Comparison of ENCODE assay signal across 15 cellular contexts in the genomic region with DNA sequence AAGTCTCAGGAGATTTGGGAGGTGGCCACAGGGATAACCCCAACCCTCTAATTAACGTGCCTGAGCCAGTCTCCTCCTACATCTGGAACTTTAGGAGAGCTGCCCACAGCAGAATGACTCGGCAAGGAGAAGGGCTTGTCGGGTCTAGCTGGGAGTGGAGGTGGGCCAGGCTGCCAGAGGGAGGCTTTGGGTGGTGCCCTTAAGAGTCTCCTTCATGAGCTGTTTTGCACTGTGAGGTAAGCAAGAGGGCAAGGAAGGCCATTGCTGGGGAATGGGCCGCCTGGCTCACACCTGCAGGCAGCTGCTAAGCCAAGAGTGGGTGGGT. TPM values are rescaled to one million over a fixed set of nuclear protein-coding genes. Genes with fewer than 3 reads are reported as not detected.
DNase-seq lines count a peak whose midpoint lies in the region; ATAC-seq and TF ChIP-seq lines count a peak whose summit lies in the region.
"Had no signal": no experiment of that assay in that cellular context is flagged by ENCODE, and none has a peak within 500 bp of the region (broad histone marks: within the 10 kb centered on the region; RNA-seq: fewer than 3 reads in every experiment).

No MANE protein-coding gene starts in this region.

- ATAC-seq in Panc1 (no peak), lower lobe of right lung (no peak), HG03439 (IDR thresholded peaks at IDR 0.05; ENCODE audit: unreplicated experiment) (no peak)

- 30 to 62% methylated on average over 2 to 3 of the region's 4 CpGs for WGBS in esophagus squamous epithelium, 2 donors
- WGBS in spleen, 5 donors: 52 to 70% (median 65%) methylated on average over 4 of the region's 4 CpGs
- WGBS in ovary, 3 donors: 41 to 47% (median 47%) methylated on average over 4 of the region's 4 CpGs

- H3K9me3 ChIP-seq in Panc1 (ENCODE audit: control insufficient read depth, insufficient read depth, low read depth, low read length) (no peaks in the 10 kb centered on the region), esophagus squamous epithelium (no peaks in the 10 kb centered on the region), spleen (no peaks in the 10 kb centered on the region), lower lobe of right lung (no peaks in the 10 kb centered on the region), ovary (no peaks in the 10 kb centered on the region)
- H3K9me3 ChIP-seq: right lobe of liver had no signal

- CTCF ChIA-PET in Panc1 (lab: Charles Lee): interaction anchor here (0.8 to 1.3 kb wide), 2 partner anchors 18 to 303 kb away, joined by 4 to 6 read pairs; no protein-coding TSS in a partner anchor

- H3K36me3 ChIP-seq in Panc1 (ENCODE audit: control insufficient read depth, insufficient read depth, low read length) (no peaks in the 10 kb centered on the region), esophagus squamous epithelium (no peaks in the 10 kb centered on the region), spleen (no peaks in the 10 kb centered on the region), lower lobe of right lung (no peaks in the 10 kb centered on the region), ovary (no peaks in the 10 kb centered on the region)
- H3K36me3 ChIP-seq: right lobe of liver had no signal

- H3K27me3 ChIP-seq in Panc1 (ENCODE audit: control insufficient read depth, insufficient read depth, low read length) (no peaks in the 10 kb centered on the region), esophagus squamous epithelium (no peaks in the 10 kb centered on the region), spleen (replicated peaks in 1 of 7) (peaks cover 0 to 6% (median 0%) of the 10 kb centered on the region in 7 donors), lower lobe of right lung (ENCODE audit: low read depth) (peaks cover 6% of the 10 kb centered on the region), ovary (no peaks in the 10 kb centered on the region)
- H3K27me3 ChIP-seq: right lobe of liver had no signal

- no peak for TF ChIP-seq EP300 in ovary (IDR thresholded peaks at IDR 0.05)

- peak; percentile 74 for DNase-seq in DMS 273 (lab: John Stamatoyannopoulos, UW; ENCODE audit: unreplicated experiment)
- no peak for DNase-seq in DMS 273 treated with DMSO at 0.1 percent for 48 hours (lab: John Stamatoyannopoulos, UW)
- no peak for DNase-seq in Panc1 (ENCODE audit: low read depth, low spot score)
- DNase-seq in esophagus squamous epithelium (lab: John Stamatoyannopoulos, UW): no peak
- DNase-seq in spleen: peak; percentile 57
- DNase-seq in lower lobe of right lung: no peak
- no peak for DNase-seq in ovary
- DNase-seq: activated CD8-positive, alpha-beta memory T cell treated with anti-CD3 and anti-CD28 coated beads for 24 hours; activated naive CD4-positive, alpha-beta T cell treated with Interleukin-2 at 50 U/mL for 16 hours; COR-L47; kidney glomerular epithelial cell; NCI-H2029 treated with DMSO at 0.1 percent for 48 hours had no signal

- BruUV-seq in Panc1 (replicated peaks; lab: Mats Ljungman, UMichigan): no TSS peak

- POLR2A ChIA-PET in Panc1 (lab: Charles Lee): no interaction called here

- in situ Hi-C loops in Panc1 (cut with HindIII; ENCODE audit: low pct_unique_long_range_greater_than_20kb, low sequenced_read_pairs): no loop called here

- TF ChIP-seq POLR2A in esophagus squamous epithelium (IDR thresholded peaks at IDR 0.05) (peak in 3 of 4 donors; percentile 32 to 45 (median 41)), spleen (IDR thresholded peaks at IDR 0.05) (no peak), ovary (IDR thresholded peaks at IDR 0.05) (no peak)

- TF ChIP-seq CTCF in Panc1 (IDR thresholded peaks at IDR 0.05): no peak
- TF ChIP-seq CTCF in esophagus squamous epithelium (IDR thresholded peaks at IDR 0.05): no peak
- no peak for TF ChIP-seq CTCF in spleen (IDR thresholded peaks at IDR 0.05 in 8 of 11, conservative IDR thresholded peaks at IDR 0.05 in 3 of 11)
- TF ChIP-seq CTCF in lower lobe of right lung (IDR thresholded peaks at IDR 0.05): no peak
- no peak for TF ChIP-seq CTCF in ovary (IDR thresholded peaks at IDR 0.05)

- H3K4me1 ChIP-seq in Panc1 (ENCODE audit: control insufficient read depth, insufficient read depth, low read length) (peaks cover 37% of the 10 kb centered on the region), esophagus squamous epithelium (peaks cover 41 to 93% (median 70%) of the 10 kb centered on the region in 3 donors), spleen (peaks cover 10 to 43% (median 38%) of the 10 kb centered on the region in 6 donors), lower lobe of right lung (peaks cover 36% of the 10 kb centered on the region), ovary (ENCODE audit: insufficient read depth) (peaks cover 11% of the 10 kb centered on the region)

- H3K27ac ChIP-seq in Panc1 (ENCODE audit: low read length): 0 out of 2 replicates have a peak overlapping the region, but pooled peaks have one; percentile 14
- peak overlapping the region; percentile 78 to 95 (median 88) for H3K27ac ChIP-seq in esophagus squamous epithelium
- H3K27ac ChIP-seq in spleen: no peak overlapping the region
- no peak overlapping the region for H3K27ac ChIP-seq in lower lobe of right lung
- H3K27ac ChIP-seq in ovary: no peak overlapping the region
- H3K27ac ChIP-seq: 22Rv1 had no signal

- intact Hi-C loops in Panc1 (cut with micrococcal nuclease; ENCODE audit: unreplicated experiment): no loop called here
- intact Hi-C loops in esophagus squamous epithelium (cut with DNase I): no loop called here
- intact Hi-C loops in spleen (cut with DNase I; ENCODE audit: low total_unique reads): loop anchor here (10.0 kb wide), 1 partner anchor 357 kb away; no protein-coding TSS in a partner anchor
- intact Hi-C loops in lower lobe of right lung (cut with DNase I): no loop called here
- intact Hi-C loops in ovary (cut with DNase I): loop anchor here in 1 of 4 donors (5.0 kb wide), 1 partner anchor 45 kb away; no protein-coding TSS in a partner anchor

- H3K4me3 ChIP-seq in Panc1 (ENCODE audit: low read depth in 2 of 2, low read length in 2 of 2): no peak overlapping the region
- H3K4me3 ChIP-seq in esophagus squamous epithelium: peak overlapping the region in 2 of 4 donors; percentile 20 to 43
- H3K4me3 ChIP-seq in spleen: no peak overlapping the region
- no peak overlapping the region for H3K4me3 ChIP-seq in lower lobe of right lung
- no peak overlapping the region for H3K4me3 ChIP-seq in ovary
- H3K4me3 ChIP-seq: right lobe of liver had no signal

RNA-seq across cellular contexts. Expression of a gene that starts 3.6 kb away (rescaled TPM):
- total RNA-seq in Panc1 (2021; ENCODE audit: unreplicated experiment) (72.3 TPM), esophagus squamous epithelium (10 to 100 TPM; 18.4 to 45.7 (median 42.8) TPM), spleen (100 to 1,000 TPM in 2 of 7 donors, 10 to 100 TPM in 5; 34.4 to 104 (median 81.4) TPM), lower lobe of right lung (56.7 TPM), ovary (10 to 100 TPM; 17.0 to 50.1 (median 36.7) TPM)
- polyA plus RNA-seq in Panc1 (2012; ENCODE audit: insufficient read length): 89.5 TPM
- polyA plus RNA-seq in spleen (10 to 100 TPM; 30.6 to 86.4 (median 71.0) TPM), ovary (10 to 100 TPM in 1 of 2 donors, 1 to 10 TPM in 1; 2.4 to 26.6 TPM)

Comparison
In these comparisons a context has a peak if more than half of its experiments do, and no peak if none do; other contexts are left out.
1. DNase-seq: peak in DMS 273 (single experiment) and spleen (single experiment); none in DMS 273 treated with DMSO at 0.1 percent for 48 hours (single experiment), Panc1 (single experiment), esophagus squamous epithelium (single experiment), lower lobe of right lung (single experiment) and ovary (0 of 5).
2. H3K27ac ChIP-seq: peak in Panc1 (single experiment) and esophagus squamous epithelium (4 of 4); none in spleen (0 of 8), lower lobe of right lung (single experiment) and ovary (0 of 2).
3. POLR2A ChIP-seq: peak in esophagus squamous epithelium (3 of 4); none in spleen (0 of 3) and ovary (single experiment).